In the genomic region with DNA sequence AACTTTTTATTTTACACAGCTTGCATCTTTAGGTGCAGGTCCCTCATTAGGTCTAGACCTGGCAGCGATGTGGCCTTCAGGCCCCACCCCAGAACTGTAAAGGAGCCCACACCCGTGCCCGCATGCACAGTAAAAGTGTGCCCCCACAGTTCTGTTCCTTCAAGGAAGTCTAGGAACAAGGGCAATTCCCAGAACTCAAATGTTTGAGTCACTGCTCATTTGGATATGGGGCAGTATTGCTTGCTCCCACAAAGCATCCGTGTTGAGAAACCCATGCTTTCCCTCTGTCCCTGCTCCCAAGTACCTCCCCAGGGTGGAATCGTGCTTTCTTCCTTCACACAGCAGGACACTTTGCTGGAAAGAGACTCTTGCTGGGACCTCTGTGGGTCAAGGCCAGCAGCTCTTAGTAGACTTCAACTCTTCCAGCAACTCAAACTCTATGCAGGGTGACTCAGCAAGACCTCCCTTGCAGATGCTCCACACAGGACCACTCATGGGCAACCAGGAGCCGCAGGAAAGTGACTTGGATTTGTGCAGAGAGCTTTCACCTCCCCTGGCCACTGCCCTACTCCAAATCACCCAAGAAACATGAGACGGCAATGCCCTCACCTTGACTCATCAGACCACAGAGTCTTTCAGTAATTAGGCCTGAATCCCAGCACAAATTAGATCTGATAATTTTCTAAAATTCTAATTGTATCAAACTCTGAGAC, we compare ENCODE assay signal across 12 cellular contexts. TPM values are rescaled to one million over a fixed set of nuclear protein-coding genes. Genes with fewer than 3 reads are reported as not detected.
DNase-seq lines count a peak whose midpoint lies in the region; ATAC-seq and TF ChIP-seq lines count a peak whose summit lies in the region.
"Had no signal": no experiment of that assay in that cellular context is flagged by ENCODE, and none has a peak within 500 bp of the region (broad histone marks: within the 10 kb centered on the region; RNA-seq: fewer than 3 reads in every experiment).

No MANE protein-coding gene starts in this region.

- no peak overlapping the region for H3K27ac ChIP-seq in CD4-positive, CD25-positive, alpha-beta regulatory T cell (ENCODE audit: insufficient read depth, low read length, poor library complexity, severe bottlenecking)
- H3K27ac ChIP-seq in brain microvascular endothelial cell, result peak overlapping the region; percentile 37
- H3K27ac ChIP-seq: tibial nerve had no signal

- peak; percentile 74 for TF ChIP-seq EP300 in Ishikawa (IDR thresholded peaks at IDR 0.05; ENCODE audit: borderline replicate concordance)

- peak overlapping the region in 1 of 4 donors; percentile 22 for H3K4me3 Mint-ChIP-seq in CD4-positive, CD25-positive, alpha-beta regulatory T cell
- H3K4me3 Mint-ChIP-seq: IgD-negative memory B cell had no signal

- ATAC-seq in CD4-positive, CD25-positive, alpha-beta regulatory T cell (ENCODE audit: low read depth in 2 of 2), result no peak
- no peak for ATAC-seq in HG03097 (IDR thresholded peaks at IDR 0.05; ENCODE audit: low FRiP score, unreplicated experiment)

- H3K36me3 Mint-ChIP-seq in CD4-positive, CD25-positive, alpha-beta regulatory T cell, result peaks cover 26% of the 10 kb centered on the region
- H3K36me3 Mint-ChIP-seq: IgD-negative memory B cell had no signal

- H3K36me3 ChIP-seq in CD4-positive, CD25-positive, alpha-beta regulatory T cell (ENCODE audit: control insufficient read depth, insufficient read depth, low read length), result peaks cover 2% of the 10 kb centered on the region
- peaks cover 9% of the 10 kb centered on the region for H3K36me3 ChIP-seq in brain microvascular endothelial cell (replicated peaks)
- H3K36me3 ChIP-seq: tibial nerve had no signal

- H3K4me3 ChIP-seq in CD4-positive, CD25-positive, alpha-beta regulatory T cell (ENCODE audit: low read depth, low read length), result no peak overlapping the region
- no peak overlapping the region for H3K4me3 ChIP-seq in brain microvascular endothelial cell (ENCODE audit: low read depth, low read length)
- H3K4me3 ChIP-seq: tibial nerve had no signal

- no peaks in the 10 kb centered on the region for H3K27me3 ChIP-seq in CD4-positive, CD25-positive, alpha-beta regulatory T cell (ENCODE audit: control insufficient read depth, insufficient read depth, low read length)
- H3K27me3 ChIP-seq in brain microvascular endothelial cell (replicated peaks), result no peaks in the 10 kb centered on the region
- H3K27me3 ChIP-seq: tibial nerve had no signal

- H3K27me3 Mint-ChIP-seq in CD4-positive, CD25-positive, alpha-beta regulatory T cell, result no peaks in the 10 kb centered on the region
- H3K27me3 Mint-ChIP-seq: IgD-negative memory B cell had no signal

- no peak for DNase-seq in CD4-positive, CD25-positive, alpha-beta regulatory T cell
- DNase-seq in brain microvascular endothelial cell (peak; percentile 49), kidney tubule cell (ENCODE audit: low spot score) (peak; percentile 94), GM10248 (ENCODE audit: extremely low spot score) (no peak), cardiac septum (ENCODE audit: low spot score) (no peak), NCI-H1105 treated with DMSO at 0.1 percent for 48 hours (lab: John Stamatoyannopoulos, UW) (no peak)
- DNase-seq: COR-L47, SHP77 had no signal

- peak overlapping the region in 2 of 3 donors; percentile 49 to 83 for H3K27ac Mint-ChIP-seq in CD4-positive, CD25-positive, alpha-beta regulatory T cell
- H3K27ac Mint-ChIP-seq: IgD-negative memory B cell had no signal

- no peaks in the 10 kb centered on the region for H3K9me3 ChIP-seq in CD4-positive, CD25-positive, alpha-beta regulatory T cell (ENCODE audit: control insufficient read depth in 2 of 2, low read length in 2 of 2)
- H3K9me3 ChIP-seq: tibial nerve had no signal

- in situ Hi-C loops in brain microvascular endothelial cell (cut with HindIII; ENCODE audit: low pct_ligation_motif_present, low sequenced_read_pairs), result no loop called here

- POLR2A ChIA-PET in GM10248 (lab: Yijun Ruan, JAX), result no interaction called here

- no peaks in the 10 kb centered on the region for H3K4me1 ChIP-seq in CD4-positive, CD25-positive, alpha-beta regulatory T cell (ENCODE audit: control insufficient read depth, insufficient read depth, low read length, poor library complexity, severe bottlenecking)

- CTCF ChIA-PET in GM10248 (lab: Yijun Ruan, JAX), result interaction anchor here (1.1 kb wide), 1 partner anchor 10 kb away, joined by 3 read pairs; no protein-coding TSS in a partner anchor

- intact Hi-C loops in cardiac septum (cut with DNase I), result no loop called here

- H3K9me3 Mint-ChIP-seq in CD4-positive, CD25-positive, alpha-beta regulatory T cell, result no peaks in the 10 kb centered on the region
- H3K9me3 Mint-ChIP-seq: IgD-negative memory B cell had no signal

- no peak for TF ChIP-seq RAD21 in Ishikawa (IDR thresholded peaks at IDR 0.05; ENCODE audit: low read depth)

- peaks cover 10 to 86% (median 60%) of the 10 kb centered on the region in 4 donors for H3K4me1 Mint-ChIP-seq in CD4-positive, CD25-positive, alpha-beta regulatory T cell

- TF ChIP-seq CTCF in brain microvascular endothelial cell (IDR thresholded peaks at IDR 0.05; ENCODE audit: low read depth, low read length, missing control alignments) (no peak), GM10248 (IDR thresholded peaks at IDR 0.05; ENCODE audit: control extremely low read depth, extremely low read depth, low read depth, missing control alignments) (no peak)

TF ChIP-seq in Ishikawa, 13 proteins besides CTCF, POLR2A, EP300 and RAD21:
- TF ChIP-seq TEAD4 (IDR thresholded peaks at IDR 0.05) (peak; percentile 21), ZBTB7A (IDR thresholded peaks at IDR 0.05; ENCODE audit: low read depth) (no peak), CREB1 (IDR thresholded peaks at IDR 0.05; ENCODE audit: low read depth) (no peak), FOXM1 (IDR thresholded peaks at IDR 0.05; ENCODE audit: borderline replicate concordance, low read depth) (peak; percentile 62), YY1 (IDR thresholded peaks at IDR 0.05; ENCODE audit: low read depth) (no peak), TAF1 (IDR thresholded peaks at IDR 0.05; ENCODE audit: low read depth) (no peak), TCF12 (IDR thresholded peaks at IDR 0.05; ENCODE audit: low read depth) (peak; percentile 76), CEBPB (IDR thresholded peaks at IDR 0.05) (no peak), EGR1 (IDR thresholded peaks at IDR 0.05) (no peak), NFIC (IDR thresholded peaks at IDR 0.05) (peak; percentile 44)
- TF ChIP-seq, protein P1, sequence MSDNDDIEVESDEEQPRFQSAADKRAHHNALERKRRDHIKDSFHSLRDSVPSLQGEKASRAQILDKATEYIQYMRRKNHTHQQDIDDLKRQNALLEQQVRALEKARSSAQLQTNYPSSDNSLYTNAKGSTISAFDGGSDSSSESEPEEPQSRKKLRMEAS (IDR thresholded peaks at IDR 0.05), result no peak
- TF ChIP-seq, protein P2, sequence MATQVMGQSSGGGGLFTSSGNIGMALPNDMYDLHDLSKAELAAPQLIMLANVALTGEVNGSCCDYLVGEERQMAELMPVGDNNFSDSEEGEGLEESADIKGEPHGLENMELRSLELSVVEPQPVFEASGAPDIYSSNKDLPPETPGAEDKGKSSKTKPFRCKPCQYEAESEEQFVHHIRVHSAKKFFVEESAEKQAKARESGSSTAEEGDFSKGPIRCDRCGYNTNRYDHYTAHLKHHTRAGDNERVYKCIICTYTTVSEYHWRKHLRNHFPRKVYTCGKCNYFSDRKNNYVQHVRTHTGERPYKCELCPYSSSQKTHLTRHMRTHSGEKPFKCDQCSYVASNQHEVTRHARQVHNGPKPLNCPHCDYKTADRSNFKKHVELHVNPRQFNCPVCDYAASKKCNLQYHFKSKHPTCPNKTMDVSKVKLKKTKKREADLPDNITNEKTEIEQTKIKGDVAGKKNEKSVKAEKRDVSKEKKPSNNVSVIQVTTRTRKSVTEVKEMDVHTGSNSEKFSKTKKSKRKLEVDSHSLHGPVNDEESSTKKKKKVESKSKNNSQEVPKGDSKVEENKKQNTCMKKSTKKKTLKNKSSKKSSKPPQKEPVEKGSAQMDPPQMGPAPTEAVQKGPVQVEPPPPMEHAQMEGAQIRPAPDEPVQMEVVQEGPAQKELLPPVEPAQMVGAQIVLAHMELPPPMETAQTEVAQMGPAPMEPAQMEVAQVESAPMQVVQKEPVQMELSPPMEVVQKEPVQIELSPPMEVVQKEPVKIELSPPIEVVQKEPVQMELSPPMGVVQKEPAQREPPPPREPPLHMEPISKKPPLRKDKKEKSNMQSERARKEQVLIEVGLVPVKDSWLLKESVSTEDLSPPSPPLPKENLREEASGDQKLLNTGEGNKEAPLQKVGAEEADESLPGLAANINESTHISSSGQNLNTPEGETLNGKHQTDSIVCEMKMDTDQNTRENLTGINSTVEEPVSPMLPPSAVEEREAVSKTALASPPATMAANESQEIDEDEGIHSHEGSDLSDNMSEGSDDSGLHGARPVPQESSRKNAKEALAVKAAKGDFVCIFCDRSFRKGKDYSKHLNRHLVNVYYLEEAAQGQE (IDR thresholded peaks at IDR 0.05; ENCODE audit: low read depth), result no peak
- TF ChIP-seq, protein P3, sequence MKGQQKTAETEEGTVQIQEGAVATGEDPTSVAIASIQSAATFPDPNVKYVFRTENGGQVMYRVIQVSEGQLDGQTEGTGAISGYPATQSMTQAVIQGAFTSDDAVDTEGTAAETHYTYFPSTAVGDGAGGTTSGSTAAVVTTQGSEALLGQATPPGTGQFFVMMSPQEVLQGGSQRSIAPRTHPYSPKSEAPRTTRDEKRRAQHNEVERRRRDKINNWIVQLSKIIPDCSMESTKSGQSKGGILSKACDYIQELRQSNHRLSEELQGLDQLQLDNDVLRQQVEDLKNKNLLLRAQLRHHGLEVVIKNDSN (IDR thresholded peaks at IDR 0.05), result no peak

RNA-seq across cellular contexts. Expression of a gene that starts 12.3 kb away (rescaled TPM):
- total RNA-seq in CD4-positive, CD25-positive, alpha-beta regulatory T cell, result 29.9 TPM
- 1 to 10 TPM; 3.6 to 7.7 (median 4.8) TPM for polyA plus RNA-seq in CD4-positive, CD25-positive, alpha-beta regulatory T cell
- total RNA-seq in cardiac septum, result 30.7 TPM

Comparison
In these comparisons a context has a peak if more than half of its experiments do, and no peak if none do; other contexts are left out.
1. DNase-seq: peak in brain microvascular endothelial cell (single experiment) and kidney tubule cell (single experiment); none in CD4-positive, CD25-positive, alpha-beta regulatory T cell (0 of 3), GM10248 (single experiment), cardiac septum (single experiment) and NCI-H1105 treated with DMSO at 0.1 percent for 48 hours (single experiment).